25 cellular contexts compared by ENCODE assay signal in genomic region chr4:4423706-4424498, GRCh38. TPM values are rescaled to one million over a fixed set of nuclear protein-coding genes. Genes with fewer than 3 reads are reported as not detected.
A peak's percentile ranks its signal among the peaks of the same experiment; 100 is the strongest.
DNase-seq lines count a peak whose midpoint lies in the region; TF ChIP-seq lines count a peak whose summit lies in the region.
"Had no signal": no experiment of that assay in that cellular context is flagged by ENCODE, and none has a peak within 500 bp of the region (broad histone marks: within the 10 kb centered on the region; RNA-seq: fewer than 3 reads in every experiment).

No MANE protein-coding gene starts in this region.

- H2BK120ac ChIP-seq in H9 (ENCODE audit: low read depth, low read length, poor library complexity, severe bottlenecking) = no peak overlapping the region

- H4K8ac ChIP-seq in H9 (replicated peaks; ENCODE audit: insufficient read length, low read depth, low read length) = no peak overlapping the region

- no peaks in the 10 kb centered on the region for H3K27me3 Mint-ChIP-seq in CD8-positive, alpha-beta memory T cell
- peaks cover 8% of the 10 kb centered on the region; the same call in 1 of the 2 replicates for H3K27me3 Mint-ChIP-seq in H9 (ENCODE audit: low read depth)
- peaks cover 3% of the 10 kb centered on the region for H3K27me3 Mint-ChIP-seq in endodermal cell (ENCODE audit: insufficient read depth)
- peaks cover 2% of the 10 kb centered on the region for H3K27me3 Mint-ChIP-seq in neural progenitor cell (ENCODE audit: insufficient read depth, low read depth)
- H3K27me3 Mint-ChIP-seq: activated B cell treated with CpG ODN at 0.5 μM for 24 hours; dendritic cell treated with granulocyte-macrophage colony-stimulating factor and Interleukin-4, amounts not matched to agents 40 ng/mL and 50 ng/mL, for 4 days; stimulated activated naive B cell treated with anti-CD40 and anti-IgM and Interleukin-4, amounts not matched to agents 10 μg/mL and 1 μg/mL and 100 μg/mL, for 72 hours had no signal

- H3K23me2 ChIP-seq in H9 (ENCODE audit: insufficient read length, low read depth, low read length, poor library complexity, severe bottlenecking) = no peaks in the 10 kb centered on the region

- H3K23ac ChIP-seq in H9 (ENCODE audit: insufficient read length, low read depth, low read length) = no peak overlapping the region

- H3K4me1 Mint-ChIP-seq in CD8-positive, alpha-beta memory T cell = peaks cover 7 to 13% (median 9%) of the 10 kb centered on the region in 3 donors
- H3K4me1 Mint-ChIP-seq in H9 = peaks cover 52 to 54% of the 10 kb centered on the region in 2 experiments
- H3K4me1 Mint-ChIP-seq in endodermal cell = peaks cover 36% of the 10 kb centered on the region
- peaks cover 49% of the 10 kb centered on the region for H3K4me1 Mint-ChIP-seq in neural progenitor cell
- H3K4me1 Mint-ChIP-seq: activated B cell treated with CpG ODN at 0.5 μM for 24 hours; stimulated activated naive B cell treated with anti-CD40 and anti-IgM and Interleukin-4, amounts not matched to agents 10 μg/mL and 1 μg/mL and 100 μg/mL, for 72 hours had no signal

- H2BK15ac ChIP-seq in H9 (ENCODE audit: low read depth, low read length) = no peak overlapping the region

- WGBS in H9 (ENCODE audit: extremely low coverage, insufficient read length, low lambda C conversion rate) = no CpG with 5 or more reads among the region's 9 CpGs
- 76 to 79% methylated on average over 7 to 9 of the region's 9 CpGs for WGBS in endodermal cell (ENCODE audit: insufficient coverage in 1 of 2, insufficient read length in 1 of 2), 2 experiments

- H2BK20ac ChIP-seq in H9 (ENCODE audit: low read depth, low read length, poor library complexity, severe bottlenecking) = no peak overlapping the region

- no peaks in the 10 kb centered on the region for H3K79me1 ChIP-seq in H9 (ENCODE audit: insufficient read depth, low read depth, low read length, poor library complexity, severe bottlenecking)

- peak overlapping the region in 5 of 8 donors; percentile 17 to 92 (median 23) for H3K27ac Mint-ChIP-seq in CD8-positive, alpha-beta memory T cell
- H3K27ac Mint-ChIP-seq in H9 (peak overlapping the region; percentile 57 to 85 (median 63); a peak in 6 of 7 replicates), endodermal cell (no peak overlapping the region), neural progenitor cell (peak overlapping the region; percentile 46)
- H3K27ac Mint-ChIP-seq: activated B cell treated with CpG ODN at 0.5 μM for 24 hours; dendritic cell treated with granulocyte-macrophage colony-stimulating factor and Interleukin-4, amounts not matched to agents 40 ng/mL and 50 ng/mL, for 4 days; stimulated activated naive B cell treated with anti-CD40 and anti-IgM and Interleukin-4, amounts not matched to agents 10 μg/mL and 1 μg/mL and 100 μg/mL, for 72 hours had no signal

- H4K5ac ChIP-seq in H9 (ENCODE audit: insufficient read length, low read depth, low read length) = no peak overlapping the region

- H3T11ph ChIP-seq in H9 (ENCODE audit: low read length) = no peak overlapping the region

- H3K4me3 Mint-ChIP-seq in CD8-positive, alpha-beta memory T cell = no peak overlapping the region
- H3K4me3 Mint-ChIP-seq in H9 (peak overlapping the region in 1 of 2 experiments; percentile 34; a peak in 1 of 5 replicates), endodermal cell (no peak overlapping the region), neural progenitor cell (no peak overlapping the region)
- H3K4me3 Mint-ChIP-seq: activated B cell treated with CpG ODN at 0.5 μM for 24 hours; activated T-cell treated with anti-CD3 and anti-CD28 coated beads, Interleukin-2, amount 50 U/mL, for 4 hours; dendritic cell treated with granulocyte-macrophage colony-stimulating factor and Interleukin-4, amounts not matched to agents 40 ng/mL and 50 ng/mL, for 4 days; stimulated activated naive B cell treated with anti-CD40 and anti-IgM and Interleukin-4, amounts not matched to agents 10 μg/mL and 1 μg/mL and 100 μg/mL, for 72 hours had no signal

- no peak overlapping the region for H3K56ac ChIP-seq in H9 (ENCODE audit: insufficient read length, low read depth, low read length)

- H3K4me2 ChIP-seq in H9 (ENCODE audit: insufficient read depth, insufficient read length, low read length) (no peak overlapping the region), neural progenitor cell (no peak overlapping the region)

- peaks cover 4 to 76% (median 11%) of the 10 kb centered on the region in 3 donors for H3K36me3 Mint-ChIP-seq in CD8-positive, alpha-beta memory T cell
- H3K36me3 Mint-ChIP-seq in H9 (ENCODE audit: insufficient read depth in 1 of 3, low read depth in 3 of 3) (peaks cover 9 to 33% (median 28%) of the 10 kb centered on the region in 3 experiments), endodermal cell (ENCODE audit: low read depth) (peaks cover 37% of the 10 kb centered on the region), neural progenitor cell (peaks cover 18% of the 10 kb centered on the region)

- H3K79me2 ChIP-seq in H9 (ENCODE audit: insufficient read depth, low read length) = no peaks in the 10 kb centered on the region
- no peaks in the 10 kb centered on the region for H3K79me2 ChIP-seq in neural progenitor cell (ENCODE audit: low read depth)

- H2AK5ac ChIP-seq in H9 (ENCODE audit: insufficient read length, low read length) = no peak overlapping the region

- H3K9me3 Mint-ChIP-seq in CD8-positive, alpha-beta memory T cell = no peaks in the 10 kb centered on the region
- H3K9me3 Mint-ChIP-seq in H9 (no peaks in the 10 kb centered on the region), endodermal cell (no peaks in the 10 kb centered on the region), neural progenitor cell (no peaks in the 10 kb centered on the region)
- H3K9me3 Mint-ChIP-seq: activated B cell treated with CpG ODN at 0.5 μM for 24 hours; activated T-cell treated with anti-CD3 and anti-CD28 coated beads, Interleukin-2, amount 50 U/mL, for 4 hours; dendritic cell treated with granulocyte-macrophage colony-stimulating factor and Interleukin-4, amounts not matched to agents 40 ng/mL and 50 ng/mL, for 4 days; stimulated activated naive B cell treated with anti-CD40 and anti-IgM and Interleukin-4, amounts not matched to agents 10 μg/mL and 1 μg/mL and 100 μg/mL, for 72 hours had no signal

- H4K20me1 ChIP-seq in H9 (ENCODE audit: control insufficient read depth, insufficient read depth, insufficient read length) = peaks cover 2% of the 10 kb centered on the region
- peaks cover 12% of the 10 kb centered on the region for H4K20me1 ChIP-seq in neural progenitor cell (ENCODE audit: low read depth)

- no peak overlapping the region for H3K27ac ChIP-seq in CD8-positive, alpha-beta memory T cell (ENCODE audit: low read depth, low read length)
- H3K27ac ChIP-seq in H9 (ENCODE audit: insufficient read length, low read depth, low read length) (no peak overlapping the region), endodermal cell (ENCODE audit: low read depth, low read length) (no peak overlapping the region), neural progenitor cell (no peak overlapping the region)
- H3K27ac ChIP-seq: suprapubic skin, uterus had no signal

- no peak overlapping the region for H3K4ac ChIP-seq in H9 (ENCODE audit: low read depth, low read length)

- H3K27me3 ChIP-seq in CD8-positive, alpha-beta memory T cell (ENCODE audit: insufficient read depth, low read length, poor library complexity, severe bottlenecking) = no peaks in the 10 kb centered on the region
- H3K27me3 ChIP-seq in H9 (ENCODE audit: insufficient read depth, low read length) (no peaks in the 10 kb centered on the region), endodermal cell (ENCODE audit: control insufficient read depth, insufficient read depth, low read length, poor library complexity, severe bottlenecking) (no peaks in the 10 kb centered on the region), neural progenitor cell (no peaks in the 10 kb centered on the region)
- H3K27me3 ChIP-seq: suprapubic skin, uterus had no signal

- peaks cover 9% of the 10 kb centered on the region for H3K4me1 ChIP-seq in CD8-positive, alpha-beta memory T cell (ENCODE audit: insufficient read depth, low read length)
- H3K4me1 ChIP-seq in H9 (ENCODE audit: insufficient read depth, low read length) = peaks cover 34% of the 10 kb centered on the region
- H3K4me1 ChIP-seq in endodermal cell (ENCODE audit: control insufficient read depth, insufficient read depth, low read length) = peaks cover 5% of the 10 kb centered on the region
- peaks cover 15% of the 10 kb centered on the region for H3K4me1 ChIP-seq in neural progenitor cell
- H3K4me1 ChIP-seq: suprapubic skin, uterus had no signal

- no peak overlapping the region for H4K91ac ChIP-seq in H9 (ENCODE audit: insufficient read length, low read depth, low read length)

- CTCF ChIA-PET in CD8-positive, alpha-beta memory T cell (lab: Charles Lee) = no interaction called here

- H2BK12ac ChIP-seq in H9 (ENCODE audit: insufficient read length, low read depth, low read length) = no peak overlapping the region

- H3K36me3 ChIP-seq in CD8-positive, alpha-beta memory T cell (ENCODE audit: insufficient read depth, low read length) = peaks cover 14% of the 10 kb centered on the region
- peaks cover 28% of the 10 kb centered on the region for H3K36me3 ChIP-seq in endodermal cell (ENCODE audit: control insufficient read depth, insufficient read depth, low read length)
- H3K36me3 ChIP-seq in neural progenitor cell = no peaks in the 10 kb centered on the region
- H3K36me3 ChIP-seq: uterus had no signal

- no peak overlapping the region for H3K9ac ChIP-seq in H9 (ENCODE audit: extremely low read depth, insufficient read length, low read length)
- no peak overlapping the region for H3K9ac ChIP-seq in endodermal cell (ENCODE audit: extremely low read depth, low read length, poor library complexity, severe bottlenecking)
- H3K9ac ChIP-seq in neural progenitor cell = no peak overlapping the region

- H3F3A ChIP-seq in neural progenitor cell (ENCODE audit: low read depth) = peaks cover 13% of the 10 kb centered on the region

- no peak for DNase-seq in CD8-positive, alpha-beta memory T cell
- DNase-seq in H9 (no peak), endodermal cell (peak; percentile 54), neural progenitor cell (ENCODE audit: low spot score) (no peak), NCI-H69 (lab: John Stamatoyannopoulos, UW) (no peak), mucosa of gallbladder (ENCODE audit: low spot score) (no peak)
- no peak for DNase-seq in stimulated activated CD4-positive, alpha-beta T cell treated with anti-CD3 and anti-CD28 coated beads, Interleukin-15, amount 100 ng/mL, for 24 hours
- DNase-seq: activated B cell treated with CpG ODN at 0.5 μM for 24 hours; activated CD4-positive, alpha-beta T cell treated with anti-CD3 and anti-CD28 coated beads, Interleukin-2, amount 50 U/mL, for 48 hours; activated naive CD4-positive, alpha-beta T cell treated with Interleukin-2 at 50 U/mL for 16 hours; activated T-cell treated with anti-CD3 and anti-CD28 coated beads, Interleukin-2, amount 50 U/mL, for 4 hours; amygdala; DMS 273 treated with DMSO at 0.1 percent for 48 hours; mammary epithelial cell; NCI-H1105; NCI-H2029; occipital lobe; PC-3; Right ventricle myocardium superior; stimulated activated CD4-positive, alpha-beta T cell treated with anti-CD3 and anti-CD28 coated beads, Interleukin-2, amount 100 ng/mL, for 48 hours; stimulated activated naive B cell treated with anti-CD40 and anti-IgM and Interleukin-4, amounts not matched to agents 10 μg/mL and 1 μg/mL and 100 μg/mL, for 72 hours; T1000 had no signal

- TF ChIP-seq CTCF in H9 (conservative IDR thresholded peaks at IDR 0.05) (no peak), endodermal cell (conservative IDR thresholded peaks at IDR 0.05) (no peak), neural progenitor cell (IDR thresholded peaks at IDR 0.05) (no peak)

- POLR2A ChIA-PET in CD8-positive, alpha-beta memory T cell (lab: Charles Lee) = no interaction called here

- no peak overlapping the region for H2BK5ac ChIP-seq in H9 (ENCODE audit: insufficient read length, low read length)

- no peak overlapping the region for H3K4me3 ChIP-seq in CD8-positive, alpha-beta memory T cell (ENCODE audit: low read length)
- H3K4me3 ChIP-seq in endodermal cell (ENCODE audit: low read length) (no peak overlapping the region), neural progenitor cell (no peak overlapping the region)
- H3K4me3 ChIP-seq: suprapubic skin, uterus had no signal

- H3K14ac ChIP-seq in H9 (ENCODE audit: insufficient read depth, low read length) = 0 out of 2 replicates have a peak overlapping the region, but pooled peaks have one; percentile 52

- no peak overlapping the region for H3K18ac ChIP-seq in H9 (ENCODE audit: insufficient read length, low read depth, low read length)

- H3K9me3 ChIP-seq in CD8-positive, alpha-beta memory T cell (ENCODE audit: low read length) = no peaks in the 10 kb centered on the region
- H3K9me3 ChIP-seq in H9 (ENCODE audit: control insufficient read depth, low read depth, low read length) (no peaks in the 10 kb centered on the region), endodermal cell (ENCODE audit: control insufficient read depth, low read length) (no peaks in the 10 kb centered on the region), neural progenitor cell (ENCODE audit: low read depth) (no peaks in the 10 kb centered on the region)
- H3K9me3 ChIP-seq: suprapubic skin, uterus had no signal

- no peak overlapping the region for H2AFZ ChIP-seq in H9 (ENCODE audit: low read length)
- no peak overlapping the region for H2AFZ ChIP-seq in neural progenitor cell (replicated peaks)

RNA-seq across cellular contexts. Expression of gene NSG1, which starts 37.0 kb away (rescaled TPM):
- total RNA-seq in CD8-positive, alpha-beta memory T cell = 10 to 100 TPM; 15.1 to 16.3 TPM
- polyA plus RNA-seq in CD8-positive, alpha-beta memory T cell = 49.8 TPM
- total RNA-seq in H9 (2021) (7.9 and 9.3 TPM in 2 replicates), endodermal cell (1 to 10 TPM; 1.8 to 6.0 TPM), neural progenitor cell (ENCODE audit: low replicate concordance) (17.9 and 41.6 TPM in 2 replicates), mucosa of gallbladder (1.6 TPM)
- polyA plus RNA-seq in endodermal cell (2013, experiment 1 of 2) = 18.1 TPM
- 14.0 TPM for polyA plus RNA-seq in endodermal cell (2013, experiment 2 of 2)
- total RNA-seq: activated B cell treated with CpG ODN at 0.5 μM for 24 hours, PC-3 had no signal
